ENCODE assay signal across 1 cellular context in genomic region chr6:52664185-52664990, GRCh38.
TF ChIP-seq lines count a peak whose summit lies in the region.

No MANE protein-coding gene starts in this region.

TF ChIP-seq in K562, 482 proteins besides CTCF, POLR2A, EP300 and RAD21 (continued from another document and continues in another):
- TF ChIP-seq ATF2 (CRISPR knock-in tag; IDR thresholded peaks at IDR 0.05) (no peak), GMEB1 (CRISPR knock-in tag; IDR thresholded peaks at IDR 0.05) (no peak), TOE1 (IDR thresholded peaks at IDR 0.05; ENCODE audit: borderline replicate concordance) (no peak), TOE1 (CRISPR knock-in tag; IDR thresholded peaks at IDR 0.05; ENCODE audit: borderline replicate concordance, low read depth) (no peak), ZNF407 (IDR thresholded peaks at IDR 0.05; ENCODE audit: low read depth) (no peak), CHD1 (IDR thresholded peaks at IDR 0.05; ENCODE audit: low read length) (no peak), ZNF384 (IDR thresholded peaks at IDR 0.05; ENCODE audit: low read depth, low read length) (no peak), NR2C1 (IDR thresholded peaks at IDR 0.05) (no peak), NR2C1 (tag; IDR thresholded peaks at IDR 0.05) (no peak), RUNX1 (IDR thresholded peaks at IDR 0.05; ENCODE audit: low read depth) (no peak), SNIP1 (IDR thresholded peaks at IDR 0.05; ENCODE audit: low read depth) (no peak), E4F1 (CRISPR knock-in tag; IDR thresholded peaks at IDR 0.05; ENCODE audit: borderline replicate concordance) (no peak), ZBTB8A (IDR thresholded peaks at IDR 0.05; ENCODE audit: partially characterized antibody) (no peak), AFF1 (IDR thresholded peaks at IDR 0.05; ENCODE audit: low read depth in 1 of 2, partially characterized antibody in 2 of 2) (no peak), PHF8 (IDR thresholded peaks at IDR 0.05; ENCODE audit: borderline replicate concordance, low read length) (peak; percentile 80), NFIX (CRISPR knock-in tag; IDR thresholded peaks at IDR 0.05; ENCODE audit: low read depth) (no peak), ARID1B (IDR thresholded peaks at IDR 0.05) (no peak), NR1H2 (CRISPR knock-in tag; IDR thresholded peaks at IDR 0.05) (peak; percentile 16; the same call in 1 of the 2 replicates), NFIC (IDR thresholded peaks at IDR 0.05) (peak; percentile 62), GABPB1 (CRISPR knock-in tag; IDR thresholded peaks at IDR 0.05) (no peak; the same call in 1 of the 2 replicates), ZKSCAN1 (IDR thresholded peaks at IDR 0.05; ENCODE audit: low read depth, low read length) (peak; percentile 14; the same call in 1 of the 2 replicates), SRF (CRISPR knock-in tag; IDR thresholded peaks at IDR 0.05) (peak in 1 of 2 experiments; percentile 57; a peak in 2 of 4 replicates), CXXC5 (CRISPR knock-in tag; IDR thresholded peaks at IDR 0.05) (peak; percentile 53), PRPF4 (IDR thresholded peaks at IDR 0.05; ENCODE audit: insufficient read depth, low read depth, low read length, poor library complexity, severe bottlenecking) (no peak), PKNOX1 (IDR thresholded peaks at IDR 0.05) (peak; percentile 99), ZNF124 (CRISPR knock-in tag; IDR thresholded peaks at IDR 0.05) (no peak), HIVEP1 (CRISPR knock-in tag; IDR thresholded peaks at IDR 0.05) (0 out of 2 replicates have a peak, but pooled peaks have one; percentile 36), COPS2 (conservative IDR thresholded peaks at IDR 0.05) (no peak), OTX1 (CRISPR knock-in tag; IDR thresholded peaks at IDR 0.05) (no peak), ZNF146 (CRISPR knock-in tag; IDR thresholded peaks at IDR 0.05; ENCODE audit: unreplicated experiment) (no peak), ZNF232 (CRISPR knock-in tag; IDR thresholded peaks at IDR 0.05) (no peak), REST (CRISPR knock-in tag; IDR thresholded peaks at IDR 0.05; ENCODE audit: low read depth) (no peak), ESRRB (CRISPR knock-in tag; IDR thresholded peaks at IDR 0.05; ENCODE audit: borderline replicate concordance) (no peak), KAT7 (CRISPR knock-in tag; IDR thresholded peaks at IDR 0.05; ENCODE audit: borderline replicate concordance) (peak; percentile 42; the same call in 1 of the 2 replicates), TCF3 (CRISPR knock-in tag; IDR thresholded peaks at IDR 0.05) (no peak), MCM3 (IDR thresholded peaks at IDR 0.05) (no peak), NFATC3 (IDR thresholded peaks at IDR 0.05) (no peak), ZNF778 (CRISPR knock-in tag; IDR thresholded peaks at IDR 0.05) (no peak), TAF15 (IDR thresholded peaks at IDR 0.05; ENCODE audit: low read depth, low read length) (no peak), NCOA6 (IDR thresholded peaks at IDR 0.05) (peak; percentile 83), MAX (CRISPR knock-in tag; IDR thresholded peaks at IDR 0.05) (no peak)
